Comparison of ENCODE assay signal across 1 cellular context in genomic region chr10:31554556-31554955, GRCh38.
TF ChIP-seq lines count a peak whose summit lies in the region.

No MANE protein-coding gene starts in this region.

TF ChIP-seq in SK-N-SH, 30 proteins besides CTCF, POLR2A, EP300 and RAD21:
- TF ChIP-seq FOSL2 (IDR thresholded peaks at IDR 0.05; ENCODE audit: borderline replicate concordance, low read depth) (no peak), TAF1 (IDR thresholded peaks at IDR 0.05; ENCODE audit: borderline replicate concordance, low read depth, low read length) (no peak), FOXJ3 (CRISPR knock-in tag; IDR thresholded peaks at IDR 0.05) (no peak), FOXM1 (IDR thresholded peaks at IDR 0.05; ENCODE audit: low read depth) (no peak), TCF12 (IDR thresholded peaks at IDR 0.05) (no peak), CHD2 (IDR thresholded peaks at IDR 0.05; ENCODE audit: low read length, partially characterized antibody) (no peak), YY1 (IDR thresholded peaks at IDR 0.05; ENCODE audit: low read depth) (no peak), MAX (IDR thresholded peaks at IDR 0.05; ENCODE audit: low read depth) (no peak), NFIC (IDR thresholded peaks at IDR 0.05; ENCODE audit: borderline replicate concordance) (no peak), REST (IDR thresholded peaks at IDR 0.05; ENCODE audit: low read depth, low read length) (no peak), RCOR1 (IDR thresholded peaks at IDR 0.05; ENCODE audit: low read length) (no peak), ELF1 (IDR thresholded peaks at IDR 0.05) (no peak)
